Comparison of ENCODE assay signal across 8 cellular contexts in genomic region chr12:57745485-57745881, GRCh38. TPM values are rescaled to one million over a fixed set of nuclear protein-coding genes. Genes with fewer than 3 reads are reported as not detected.
DNase-seq lines count a peak whose midpoint lies in the region; ATAC-seq and TF ChIP-seq lines count a peak whose summit lies in the region.

No MANE protein-coding gene starts in this region.

- peaks cover 25% of the 10 kb centered on the region for H3K36me3 ChIP-seq in CD4-positive, CD25-positive, alpha-beta regulatory T cell (ENCODE audit: control insufficient read depth, insufficient read depth, low read length)
- H3K36me3 ChIP-seq in OCI-LY1 (ENCODE audit: insufficient read depth, low read length), result peaks cover 44% of the 10 kb centered on the region
- H3K36me3 ChIP-seq in duodenal mucosa (ENCODE audit: control insufficient read depth in 1 of 2, insufficient read depth in 2 of 2, low read length in 2 of 2), result peaks cover 0 to 37% of the 10 kb centered on the region in 2 donors

- peaks cover 0 to 2% (median 0%) of the 10 kb centered on the region in 7 donors for H3K9me3 Mint-ChIP-seq in CD4-positive, CD25-positive, alpha-beta regulatory T cell
- H3K9me3 Mint-ChIP-seq in natural killer cell treated with Interleukin-12 subunit alpha and Interleukin-12 subunit beta and Interleukin-15 and Interleukin-18, amount 100 ng/mL, for 72 hours, result no peaks in the 10 kb centered on the region

- peaks cover 0 to 61% (median 32%) of the 10 kb centered on the region in 4 donors for H3K4me1 Mint-ChIP-seq in CD4-positive, CD25-positive, alpha-beta regulatory T cell
- H3K4me1 Mint-ChIP-seq in natural killer cell treated with Interleukin-12 subunit alpha and Interleukin-12 subunit beta and Interleukin-15 and Interleukin-18, amount 100 ng/mL, for 72 hours (ENCODE audit: low read depth in 2 of 2), result peaks cover 48 to 54% of the 10 kb centered on the region in 2 donors

- H3K27me3 ChIP-seq in CD4-positive, CD25-positive, alpha-beta regulatory T cell (ENCODE audit: control insufficient read depth, insufficient read depth, low read length), result no peaks in the 10 kb centered on the region
- H3K27me3 ChIP-seq in OCI-LY1 (ENCODE audit: insufficient read depth, low read length) (no peaks in the 10 kb centered on the region), duodenal mucosa (ENCODE audit: control insufficient read depth in 1 of 2, insufficient read depth in 2 of 2, low read length in 2 of 2) (peaks cover 7 to 13% of the 10 kb centered on the region in 2 donors)

- ATAC-seq in CD4-positive, CD25-positive, alpha-beta regulatory T cell (ENCODE audit: low read depth in 2 of 2), result no peak
- ATAC-seq in natural killer cell treated with Interleukin-12 subunit alpha and Interleukin-12 subunit beta and Interleukin-15 and Interleukin-18, amount 100 ng/mL, for 72 hours, result no peak
- ATAC-seq in GM21723 (IDR thresholded peaks at IDR 0.05; ENCODE audit: unreplicated experiment) (no peak), GM18519 (IDR thresholded peaks at IDR 0.05; ENCODE audit: low FRiP score, unreplicated experiment) (no peak)

- H3K4me3 ChIP-seq in CD4-positive, CD25-positive, alpha-beta regulatory T cell (ENCODE audit: low read depth, low read length), result peak overlapping the region; percentile 84
- H3K4me3 ChIP-seq in OCI-LY1 (ENCODE audit: low read depth, low read length, poor library complexity, severe bottlenecking) (peak overlapping the region; percentile 72), duodenal mucosa (ENCODE audit: low read depth in 1 of 2, low read length in 2 of 2) (peak overlapping the region; percentile 96 to 98)

- TF ChIP-seq CTCF in OCI-LY1 (IDR thresholded peaks at IDR 0.05; ENCODE audit: low read length), result no peak

- peaks cover 17% of the 10 kb centered on the region for H3K36me3 Mint-ChIP-seq in CD4-positive, CD25-positive, alpha-beta regulatory T cell
- H3K36me3 Mint-ChIP-seq in natural killer cell treated with Interleukin-12 subunit alpha and Interleukin-12 subunit beta and Interleukin-15 and Interleukin-18, amount 100 ng/mL, for 72 hours, result peaks cover 16% of the 10 kb centered on the region

- H3K9me2 ChIP-seq in OCI-LY1 (ENCODE audit: low read depth, low read length), result no peaks in the 10 kb centered on the region

- DNase-seq in CD4-positive, CD25-positive, alpha-beta regulatory T cell, result no peak
- no peak for DNase-seq in natural killer cell treated with Interleukin-12 subunit alpha and Interleukin-12 subunit beta and Interleukin-15 and Interleukin-18, amount 100 ng/mL, for 72 hours (ENCODE audit: low spot score)
- no peak for DNase-seq in GF-D8 (lab: John Stamatoyannopoulos, UW)
- DNase-seq in SW480 (ENCODE audit: low spot score), result no peak

- no peaks in the 10 kb centered on the region for H3K27me3 Mint-ChIP-seq in CD4-positive, CD25-positive, alpha-beta regulatory T cell
- no peaks in the 10 kb centered on the region for H3K27me3 Mint-ChIP-seq in natural killer cell treated with Interleukin-12 subunit alpha and Interleukin-12 subunit beta and Interleukin-15 and Interleukin-18, amount 100 ng/mL, for 72 hours

- H3K9me3 ChIP-seq in CD4-positive, CD25-positive, alpha-beta regulatory T cell (ENCODE audit: control insufficient read depth in 2 of 2, low read length in 2 of 2), result no peaks in the 10 kb centered on the region
- H3K9me3 ChIP-seq in OCI-LY1 (ENCODE audit: low read length) (no peaks in the 10 kb centered on the region), duodenal mucosa (ENCODE audit: control insufficient read depth in 1 of 2, low read length in 2 of 2) (no peaks in the 10 kb centered on the region)

- no peaks in the 10 kb centered on the region for H4K20me1 ChIP-seq in OCI-LY1 (ENCODE audit: insufficient read depth, low read length)

- peaks cover 5% of the 10 kb centered on the region for H3K79me2 ChIP-seq in OCI-LY1 (ENCODE audit: insufficient read depth, low read length)

- peak overlapping the region; percentile 89 to 97 (median 97) for H3K27ac Mint-ChIP-seq in CD4-positive, CD25-positive, alpha-beta regulatory T cell
- H3K27ac Mint-ChIP-seq in natural killer cell treated with Interleukin-12 subunit alpha and Interleukin-12 subunit beta and Interleukin-15 and Interleukin-18, amount 100 ng/mL, for 72 hours, result peak overlapping the region; percentile 98

- peak overlapping the region; percentile 93 for H3K27ac ChIP-seq in CD4-positive, CD25-positive, alpha-beta regulatory T cell (ENCODE audit: insufficient read depth, low read length, poor library complexity, severe bottlenecking)
- H3K27ac ChIP-seq in OCI-LY1 (ENCODE audit: low read depth, low read length, poor library complexity, severe bottlenecking) (peak overlapping the region; percentile 74), duodenal mucosa (ENCODE audit: low read depth, low read length) (peak overlapping the region; percentile 89)

- H3K4me1 ChIP-seq in CD4-positive, CD25-positive, alpha-beta regulatory T cell (ENCODE audit: control insufficient read depth, insufficient read depth, low read length, poor library complexity, severe bottlenecking), result peaks cover 47% of the 10 kb centered on the region
- H3K4me1 ChIP-seq in OCI-LY1 (ENCODE audit: insufficient read depth, low read length, severe bottlenecking), result peaks cover 46% of the 10 kb centered on the region
- H3K4me1 ChIP-seq in duodenal mucosa (ENCODE audit: control insufficient read depth in 1 of 2, insufficient read depth in 2 of 2, low read length in 2 of 2), result peaks cover 10 to 25% of the 10 kb centered on the region in 2 donors

- H3F3A ChIP-seq in OCI-LY1 (ENCODE audit: insufficient read depth, low read length), result no peaks in the 10 kb centered on the region; the same call in 1 of the 2 replicates

- no peak overlapping the region for H2AFZ ChIP-seq in OCI-LY1 (ENCODE audit: low read length)

- peak overlapping the region; percentile 83 for H3K9ac ChIP-seq in OCI-LY1 (ENCODE audit: low read length)
- H3K9ac ChIP-seq in duodenal mucosa (ENCODE audit: low read depth in 1 of 2, low read length in 2 of 2), result peak overlapping the region; percentile 92 to 99

- peak overlapping the region; percentile 86 to 93 (median 92) for H3K4me3 Mint-ChIP-seq in CD4-positive, CD25-positive, alpha-beta regulatory T cell
- peak overlapping the region; percentile 96 for H3K4me3 Mint-ChIP-seq in natural killer cell treated with Interleukin-12 subunit alpha and Interleukin-12 subunit beta and Interleukin-15 and Interleukin-18, amount 100 ng/mL, for 72 hours

- peak overlapping the region; percentile 79 for H3K4me2 ChIP-seq in OCI-LY1 (ENCODE audit: low read length)

RNA-seq across cellular contexts. Expression of gene TSPAN31, which starts 0.6 kb away (rescaled TPM):
- 8.7 TPM for total RNA-seq in CD4-positive, CD25-positive, alpha-beta regulatory T cell
- polyA plus RNA-seq in CD4-positive, CD25-positive, alpha-beta regulatory T cell, result 10 to 100 TPM; 38.4 to 48.9 (median 39.6) TPM
- total RNA-seq in natural killer cell treated with Interleukin-12 subunit alpha and Interleukin-12 subunit beta and Interleukin-15 and Interleukin-18, amount 100 ng/mL, for 72 hours, result 10 to 100 TPM; 14.4 to 34.9 TPM

RNA-seq across cellular contexts. Expression of gene CDK4, which starts 6.6 kb away (rescaled TPM):
- total RNA-seq in CD4-positive, CD25-positive, alpha-beta regulatory T cell, result 17.5 TPM
- polyA plus RNA-seq in CD4-positive, CD25-positive, alpha-beta regulatory T cell, result 10 to 100 TPM; 62.2 to 90.3 (median 69.7) TPM
- total RNA-seq in natural killer cell treated with Interleukin-12 subunit alpha and Interleukin-12 subunit beta and Interleukin-15 and Interleukin-18, amount 100 ng/mL, for 72 hours, result 100 to 1,000 TPM; 111 to 278 TPM

RNA-seq across cellular contexts. Expression of gene AGAP2, which starts 6.9 kb away (rescaled TPM):
- total RNA-seq in CD4-positive, CD25-positive, alpha-beta regulatory T cell, result 60.3 TPM
- polyA plus RNA-seq in CD4-positive, CD25-positive, alpha-beta regulatory T cell, result 1 to 10 TPM; 4.4 to 7.7 (median 5.6) TPM
- 10 to 100 TPM; 47.5 to 54.1 TPM for total RNA-seq in natural killer cell treated with Interleukin-12 subunit alpha and Interleukin-12 subunit beta and Interleukin-15 and Interleukin-18, amount 100 ng/mL, for 72 hours

RNA-seq across cellular contexts. Expression of gene MARCHF9, which starts 9.4 kb away (rescaled TPM):
- 35.4 TPM for total RNA-seq in CD4-positive, CD25-positive, alpha-beta regulatory T cell
- polyA plus RNA-seq in CD4-positive, CD25-positive, alpha-beta regulatory T cell, result 1 to 10 TPM; 2.2 to 4.5 (median 3.8) TPM
- 10 to 100 TPM; 15.8 to 17.0 TPM for total RNA-seq in natural killer cell treated with Interleukin-12 subunit alpha and Interleukin-12 subunit beta and Interleukin-15 and Interleukin-18, amount 100 ng/mL, for 72 hours

RNA-seq across cellular contexts. Expression of gene CYP27B1, which starts 21.4 kb away (rescaled TPM):
- not detected for total RNA-seq in CD4-positive, CD25-positive, alpha-beta regulatory T cell
- under 1 TPM in 2 of 4 donors, not detected in 2; 0.14 to 0.26 TPM for polyA plus RNA-seq in CD4-positive, CD25-positive, alpha-beta regulatory T cell
- total RNA-seq in natural killer cell treated with Interleukin-12 subunit alpha and Interleukin-12 subunit beta and Interleukin-15 and Interleukin-18, amount 100 ng/mL, for 72 hours, result 10 to 100 TPM; 11.7 to 18.8 TPM
